In genomic region chr6:159608961-159609673, GRCh38 we compare ENCODE assay signal across 8 cellular contexts.
DNase-seq lines count a peak whose midpoint lies in the region; ATAC-seq and TF ChIP-seq lines count a peak whose summit lies in the region.

No MANE protein-coding gene starts in this region.

- H3K4me1 ChIP-seq in uterus: no peaks in the 10 kb centered on the region

- H3K27me3 ChIP-seq in uterus: no peaks in the 10 kb centered on the region

- intact Hi-C loops in left ventricle myocardium superior (cut with micrococcal nuclease): no loop called here
- intact Hi-C loops in Right ventricle myocardium superior (cut with DNase I): no loop called here
- intact Hi-C loops in uterus (cut with DNase I; ENCODE audit: low total_unique reads): no loop called here

- no peaks in the 10 kb centered on the region for H3K36me3 ChIP-seq in uterus

- ATAC-seq in left ventricle myocardium superior: peak; percentile 64
- no peak for ATAC-seq in Right ventricle myocardium superior (ENCODE audit: poor library complexity)
- no peak for ATAC-seq in GM21576 (IDR thresholded peaks at IDR 0.05; ENCODE audit: unreplicated experiment)
- no peak for ATAC-seq in HG03460 (IDR thresholded peaks at IDR 0.05; ENCODE audit: unreplicated experiment)

- DNase-seq in left ventricle myocardium superior (no peak), Right ventricle myocardium superior (no peak), M059J (ENCODE audit: low read depth) (peak; percentile 36), epithelial cell of proximal tubule (ENCODE audit: low read depth) (no peak), uterus (no peak), substantia nigra (lab: John Stamatoyannopoulos, UW) (no peak)

- H3K4me3 ChIP-seq in epithelial cell of proximal tubule (ENCODE audit: low read depth, low read length) (no peak overlapping the region), uterus (no peak overlapping the region)

- peaks cover 0 to 4% of the 10 kb centered on the region in 2 donors for H3K9me3 ChIP-seq in uterus

- TF ChIP-seq CTCF in epithelial cell of proximal tubule (conservative IDR thresholded peaks at IDR 0.05; ENCODE audit: low read depth, low read length) (peak; percentile 87), uterus (IDR thresholded peaks at IDR 0.05) (no peak)

- no peak overlapping the region for H3K27ac ChIP-seq in uterus
- H3K27ac ChIP-seq in substantia nigra (ENCODE audit: low read depth, low read length, poor library complexity, severe bottlenecking): no peak overlapping the region

- TF ChIP-seq POLR2A in uterus (IDR thresholded peaks at IDR 0.05): no peak
